Comparison of ENCODE assay signal across 9 cellular contexts in genomic region chr12:119216084-119216483, GRCh38. TPM values are rescaled to one million over a fixed set of nuclear protein-coding genes. Genes with fewer than 3 reads are reported as not detected.
"Had no signal": no experiment of that assay in that cellular context is flagged by ENCODE, and none has a peak within 500 bp of the region (broad histone marks: within the 10 kb centered on the region; RNA-seq: fewer than 3 reads in every experiment).

No MANE protein-coding gene starts in this region.

- H3K4me3 ChIP-seq: GM12878 had no signal

- FAIRE-seq: G401.6, GM12878, GM12891, GM12892, GM18507, GM19239 had no signal

- DNase-seq: GDM1, GF-D8 had no signal

- ATAC-seq: GM12878 had no signal

RNA-seq across cellular contexts. Expression of gene HSPB8, which starts 37.4 kb away (rescaled TPM):
- total RNA-seq: G401 had no signal
- polyA plus RNA-seq: GM12878 had no signal
